Comparison of ENCODE assay signal across 9 cellular contexts in genomic region chr9:16133556-16134227, GRCh38.
DNase-seq lines count a peak whose midpoint lies in the region; TF ChIP-seq lines count a peak whose summit lies in the region.
"Had no signal": no experiment of that assay in that cellular context is flagged by ENCODE, and none has a peak within 500 bp of the region (broad histone marks: within the 10 kb centered on the region; RNA-seq: fewer than 3 reads in every experiment).

No MANE protein-coding gene starts in this region.

- 47% methylated on average over 19 of the region's 19 CpGs for WGBS in prostate gland

- H3K36me3 ChIP-seq in H7 (replicated peaks; ENCODE audit: control insufficient read depth, insufficient read depth, low read length) = no peaks in the 10 kb centered on the region
- no peaks in the 10 kb centered on the region for H3K36me3 ChIP-seq in SU-DHL-6 (ENCODE audit: low read length)
- H3K36me3 ChIP-seq in prostate gland = no peaks in the 10 kb centered on the region

- H3K4me3 ChIP-seq in AG04450 (ENCODE audit: low read depth, low read length) (no peak overlapping the region), H7 (ENCODE audit: insufficient read depth, low read depth, low read length) (no peak overlapping the region), SU-DHL-6 (ENCODE audit: insufficient read depth, low read length, poor library complexity, severe bottlenecking) (no peak overlapping the region), prostate gland (no peak overlapping the region)

- H4K20me1 ChIP-seq in SU-DHL-6 (ENCODE audit: low read depth, low read length) = no peaks in the 10 kb centered on the region

- no peaks in the 10 kb centered on the region for H3K79me2 ChIP-seq in SU-DHL-6 (ENCODE audit: insufficient read depth, low read length)

- H3K9me3 ChIP-seq in AG04450 (ENCODE audit: control insufficient read depth, insufficient read depth, low read length) (peaks cover 10% of the 10 kb centered on the region), SU-DHL-6 (ENCODE audit: insufficient read depth, low read length) (no peaks in the 10 kb centered on the region), prostate gland (no peaks in the 10 kb centered on the region)

- no peak overlapping the region for H3K9ac ChIP-seq in SU-DHL-6 (ENCODE audit: low read length)

- TF ChIP-seq CTCF in AG04450 (IDR thresholded peaks at IDR 0.05; ENCODE audit: low read depth, low read length) (peak; percentile 57), SU-DHL-6 (IDR thresholded peaks at IDR 0.05; ENCODE audit: insufficient read depth, low read length, poor library complexity, severe bottlenecking) (peak; percentile 90), prostate gland (IDR thresholded peaks at IDR 0.05) (peak in 3 of 4 experiments; percentile 36 to 64 (median 40))

- DNase-seq in AG04450 (ENCODE audit: low read depth, low spot score) = no peak
- peak; percentile 32 for DNase-seq in GM04504 (ENCODE audit: low read depth)
- peak; percentile 84 for DNase-seq in H7
- peak; percentile 27 to 59 for DNase-seq in Kasumi-1 (lab: John Stamatoyannopoulos, UW)
- peak; percentile 69 for DNase-seq in foreskin melanocyte
- peak; percentile 9 for DNase-seq in prostate gland (ENCODE audit: low spot score)
- no peak for DNase-seq in stimulated activated CD4-positive, alpha-beta T cell treated with anti-CD3 and anti-CD28 coated beads, Interleukin-4, amount 100 ng/mL, for 24 hours
- DNase-seq: naive B cell had no signal

- intact Hi-C loops in prostate gland (cut with DNase I) = no loop called here

- CTCF ChIA-PET in AG04450 (lab: Charles Lee) = interaction anchor here (0.6 to 2.4 kb wide), 11 partner anchors 11 to 667 kb away, joined by 3 to 9 read pairs (median 4); no protein-coding TSS in a partner anchor

- POLR2A ChIA-PET in AG04450 (lab: Yijun Ruan, JAX) = no interaction called here

- H2AFZ ChIP-seq in SU-DHL-6 (ENCODE audit: low read depth, low read length, severe bottlenecking) = no peak overlapping the region

- no peak overlapping the region for H3K4me2 ChIP-seq in SU-DHL-6 (ENCODE audit: low read depth, low read length, poor library complexity, severe bottlenecking)

- H3F3A ChIP-seq in SU-DHL-6 (ENCODE audit: insufficient read depth) = no peaks in the 10 kb centered on the region

- H3K27me3 ChIP-seq in AG04450 (ENCODE audit: control insufficient read depth, insufficient read depth, low read length) (no peaks in the 10 kb centered on the region), H7 (ENCODE audit: control insufficient read depth, insufficient read depth, low read length) (no peaks in the 10 kb centered on the region), SU-DHL-6 (ENCODE audit: low read length) (no peaks in the 10 kb centered on the region), prostate gland (replicated peaks; ENCODE audit: insufficient read depth) (no peaks in the 10 kb centered on the region)

- no peak for TF ChIP-seq POLR2A in prostate gland (IDR thresholded peaks at IDR 0.05)

- H3K4me1 ChIP-seq in prostate gland (replicated peaks) = no peaks in the 10 kb centered on the region

- H3K27ac ChIP-seq in AG04450 (ENCODE audit: low read depth, low read length) (no peak overlapping the region), SU-DHL-6 (ENCODE audit: low read depth, low read length) (no peak overlapping the region), prostate gland (no peak overlapping the region)

- H3K9me2 ChIP-seq in SU-DHL-6 (replicated peaks; ENCODE audit: insufficient read depth, low read length) = no peaks in the 10 kb centered on the region

Comparison
In these comparisons a context has a peak if more than half of its experiments do, and no peak if none do; other contexts are left out.
1. DNase-seq: peak in GM04504 (single experiment), H7 (single experiment), Kasumi-1 (2 of 2), foreskin melanocyte (single experiment) and prostate gland (single experiment); none in AG04450 (single experiment) and stimulated activated CD4-positive, alpha-beta T cell treated with anti-CD3 and anti-CD28 coated beads, Interleukin-4, amount 100 ng/mL, for 24 hours (single experiment).
2. CTCF ChIP-seq: peak in every context shown above with its lines; median percentile 90 in SU-DHL-6; 57 in AG04450; 40 in prostate gland.